8 cellular contexts compared by ENCODE assay signal in genomic region chr7:86914468-86915054, GRCh38.
DNase-seq lines count a peak whose midpoint lies in the region; ATAC-seq and TF ChIP-seq lines count a peak whose summit lies in the region.

No MANE protein-coding gene starts in this region.

- no peak overlapping the region for H3K4me3 ChIP-seq in endodermal cell (ENCODE audit: low read length)
- no peak overlapping the region for H3K4me3 ChIP-seq in retinal pigment epithelial cell (ENCODE audit: low read length)
- H3K4me3 ChIP-seq in ovary, result no peak overlapping the region

- H3K36me3 Mint-ChIP-seq in endodermal cell (ENCODE audit: low read depth), result peaks cover 49% of the 10 kb centered on the region
- peaks cover 3% of the 10 kb centered on the region for H3K36me3 Mint-ChIP-seq in stimulated activated memory B cell treated with anti-CD40 and anti-IgM and Interleukin-4, amounts not matched to agents 10 μg/mL and 1 μg/mL and 100 μg/mL, for 72 hours

- no peak for ATAC-seq in GM18873 (IDR thresholded peaks at IDR 0.05; ENCODE audit: low FRiP score, unreplicated experiment)
- no peak for ATAC-seq in stimulated activated memory B cell treated with anti-CD40 and anti-IgM and Interleukin-4, amounts not matched to agents 10 μg/mL and 1 μg/mL and 100 μg/mL, for 72 hours

- H3K27ac Mint-ChIP-seq in endodermal cell, result no peak overlapping the region
- H3K27ac Mint-ChIP-seq in stimulated activated memory B cell treated with anti-CD40 and anti-IgM and Interleukin-4, amounts not matched to agents 10 μg/mL and 1 μg/mL and 100 μg/mL, for 72 hours, result no peak overlapping the region

- no peaks in the 10 kb centered on the region for H3K9me3 Mint-ChIP-seq in endodermal cell
- no peaks in the 10 kb centered on the region for H3K9me3 Mint-ChIP-seq in stimulated activated memory B cell treated with anti-CD40 and anti-IgM and Interleukin-4, amounts not matched to agents 10 μg/mL and 1 μg/mL and 100 μg/mL, for 72 hours

- no peak overlapping the region for H3K4me3 Mint-ChIP-seq in endodermal cell
- H3K4me3 Mint-ChIP-seq in stimulated activated memory B cell treated with anti-CD40 and anti-IgM and Interleukin-4, amounts not matched to agents 10 μg/mL and 1 μg/mL and 100 μg/mL, for 72 hours, result no peak overlapping the region

- H3K27me3 Mint-ChIP-seq in endodermal cell (ENCODE audit: insufficient read depth), result peaks cover 7% of the 10 kb centered on the region
- H3K27me3 Mint-ChIP-seq in stimulated activated memory B cell treated with anti-CD40 and anti-IgM and Interleukin-4, amounts not matched to agents 10 μg/mL and 1 μg/mL and 100 μg/mL, for 72 hours, result no peaks in the 10 kb centered on the region

- DNase-seq in NCI-H2171 treated with DMSO at 0.1 percent for 48 hours (lab: John Stamatoyannopoulos, UW) (peak; percentile 2), NCI-H2171 (lab: John Stamatoyannopoulos, UW) (no peak), NCI-H2081 (lab: John Stamatoyannopoulos, UW) (peak; percentile 18 to 40), endodermal cell (no peak), retinal pigment epithelial cell (ENCODE audit: low read depth) (no peak), ovary (no peak)

- no peak for TF ChIP-seq EP300 in ovary (IDR thresholded peaks at IDR 0.05)

- H3K36me3 ChIP-seq in endodermal cell (ENCODE audit: control insufficient read depth, insufficient read depth, low read length) (peaks cover 92% of the 10 kb centered on the region), ovary (no peaks in the 10 kb centered on the region)

- intact Hi-C loops in ovary (cut with DNase I), result no loop called here

- H3K27ac ChIP-seq in endodermal cell (ENCODE audit: low read depth, low read length) (no peak overlapping the region), ovary (no peak overlapping the region)

- no peaks in the 10 kb centered on the region for H3K4me1 ChIP-seq in endodermal cell (ENCODE audit: control insufficient read depth, insufficient read depth, low read length)
- H3K4me1 ChIP-seq in ovary (ENCODE audit: insufficient read depth), result no peaks in the 10 kb centered on the region

- no peaks in the 10 kb centered on the region for H3K9me3 ChIP-seq in endodermal cell (ENCODE audit: control insufficient read depth, low read length)
- no peaks in the 10 kb centered on the region for H3K9me3 ChIP-seq in ovary

- peaks cover 9% of the 10 kb centered on the region for H3K4me1 Mint-ChIP-seq in endodermal cell
- no peaks in the 10 kb centered on the region for H3K4me1 Mint-ChIP-seq in stimulated activated memory B cell treated with anti-CD40 and anti-IgM and Interleukin-4, amounts not matched to agents 10 μg/mL and 1 μg/mL and 100 μg/mL, for 72 hours

- no peak for TF ChIP-seq POLR2A in ovary (IDR thresholded peaks at IDR 0.05)

- WGBS in endodermal cell (ENCODE audit: insufficient coverage in 1 of 2, insufficient read length in 1 of 2), 2 experiments, result no CpG with 5 or more reads among the region's 1 CpG
- 19 to 27% (median 20%) methylated on average over 1 of the region's 1 CpG for WGBS in ovary, 3 donors

- TF ChIP-seq CTCF in endodermal cell (conservative IDR thresholded peaks at IDR 0.05) (peak; percentile 79), retinal pigment epithelial cell (conservative IDR thresholded peaks at IDR 0.05; ENCODE audit: low read depth, low read length) (peak; percentile 61), ovary (IDR thresholded peaks at IDR 0.05) (no peak)

- H3K27me3 ChIP-seq in endodermal cell (ENCODE audit: control insufficient read depth, insufficient read depth, low read length, poor library complexity, severe bottlenecking) (no peaks in the 10 kb centered on the region), ovary (no peaks in the 10 kb centered on the region)

- H3K9ac ChIP-seq in endodermal cell (ENCODE audit: extremely low read depth, low read length, poor library complexity, severe bottlenecking), result no peak overlapping the region

Comparison
In these comparisons a context has a peak if more than half of its experiments do, and no peak if none do; other contexts are left out.
1. DNase-seq: peak in NCI-H2171 treated with DMSO at 0.1 percent for 48 hours (single experiment) and NCI-H2081 (2 of 2); none in NCI-H2171 (single experiment), endodermal cell (single experiment), retinal pigment epithelial cell (single experiment) and ovary (0 of 5).
2. CTCF ChIP-seq: peak in endodermal cell (single experiment) and retinal pigment epithelial cell (single experiment); none in ovary (0 of 3).